ENCODE assay signal across 2 cellular contexts in genomic region chr5:139222346-139222745, GRCh38.
A peak's percentile ranks its signal among the peaks of the same experiment; 100 is the strongest.
TF ChIP-seq lines count a peak whose summit lies in the region.

No MANE protein-coding gene starts in this region.

TF ChIP-seq in HepG2, 621 proteins besides CTCF, POLR2A, EP300 and RAD21:
- TF ChIP-seq TFAP4 (IDR thresholded peaks at IDR 0.05; ENCODE audit: borderline replicate concordance, low read depth) (peak; percentile 40; the same call in 1 of the 2 replicates), TCF12 (IDR thresholded peaks at IDR 0.05) (no peak), TCF12 (CRISPR knock-in tag; IDR thresholded peaks at IDR 0.05) (no peak)

TF ChIP-seq in K562, 482 proteins besides CTCF, POLR2A, EP300 and RAD21:
- TF ChIP-seq ZNF592 (IDR thresholded peaks at IDR 0.05) (no peak), POLR2AphosphoS2 (IDR thresholded peaks at IDR 0.05; ENCODE audit: low read length) (no peak), HDAC1 (IDR thresholded peaks at IDR 0.05) (no peak)
